In genomic region chr4:79081973-79082372, GRCh38 we compare ENCODE assay signal across 26 cellular contexts.
"Had no signal": no experiment of that assay in that cellular context is flagged by ENCODE, and none has a peak within 500 bp of the region (broad histone marks: within the 10 kb centered on the region; RNA-seq: fewer than 3 reads in every experiment).

No MANE protein-coding gene starts in this region.

- H3K4me3 ChIP-seq: ascending aorta, esophagus squamous epithelium had no signal

- H3K27me3 ChIP-seq: ascending aorta, esophagus squamous epithelium had no signal

- H3K9me3 ChIP-seq: esophagus squamous epithelium had no signal

- H3K4me1 ChIP-seq: ascending aorta, esophagus squamous epithelium had no signal

- H3K36me3 ChIP-seq: ascending aorta, esophagus squamous epithelium had no signal

- FAIRE-seq: bronchial epithelial cell had no signal

- H3K27ac ChIP-seq: ascending aorta had no signal

- DNase-seq: activated CD4-positive, alpha-beta memory T cell treated with anti-CD3 and anti-CD28 coated beads, Interleukin-2, amount 10 ng/mL, durations not matched to agents 7 days and 5 days; activated CD4-positive, alpha-beta T cell treated with anti-CD3 and anti-CD28 coated beads for 1 hour; activated CD4-positive, alpha-beta T cell treated with anti-CD3 and anti-CD28 coated beads for 4 hours; activated CD4-positive, alpha-beta T cell treated with anti-CD3 and anti-CD28 coated beads, Interleukin-2, amount 10 ng/mL, durations not matched to agents 7 days and 5 days; activated CD4-positive, alpha-beta T cell treated with anti-CD3 and anti-CD28 coated beads, Interleukin-2, amount 50 U/mL, for 4 hours; activated CD8-positive, alpha-beta memory T cell treated with anti-CD3 and anti-CD28 coated beads, Interleukin-2, amount 50 U/mL, for 48 hours; activated gamma-delta T cell; activated naive CD4-positive, alpha-beta T cell; activated naive CD4-positive, alpha-beta T cell treated with anti-CD3 and anti-CD28 coated beads, Interleukin-2, amount 10 ng/mL, durations not matched to agents 7 days and 5 days; activated naive CD8-positive, alpha-beta T cell treated with anti-CD3 and anti-CD28 coated beads, Interleukin-2, amount 10 ng/mL, durations not matched to agents 7 days and 5 days; activated T-cell treated with anti-CD3 and anti-CD28 coated beads for 4 hours; activated T-cell treated with anti-CD3 and anti-CD28 coated beads, Interleukin-2, amount 50 U/mL, for 24 hours; activated T-cell treated with anti-CD3 and anti-CD28 coated beads, Interleukin-2, amount 50 U/mL, for 72 hours; caudate nucleus; cortex of kidney; dermis blood vessel endothelial cell; effector CD4-positive, alpha-beta T cell; effector memory CD8-positive, alpha-beta T cell; erythroblast; esophagus squamous epithelium; foreskin melanocyte; glutamatergic neuron; T-helper 2 cell had no signal

- ATAC-seq: activated naive CD4-positive, alpha-beta T cell treated with anti-CD3 and anti-CD28 coated beads, Interleukin-2, amount 50 U/mL, for 72 hours; activated T-cell treated with anti-CD3 and anti-CD28 coated beads, Interleukin-2, amount 50 U/mL, for 72 hours; effector memory CD8-positive, alpha-beta T cell had no signal
